ENCODE assay signal across 8 cellular contexts in genomic region chr22:43945632-43946390, GRCh38. TPM values are rescaled to one million over a fixed set of nuclear protein-coding genes. Genes with fewer than 3 reads are reported as not detected.
DNase-seq lines count a peak whose midpoint lies in the region; ATAC-seq and TF ChIP-seq lines count a peak whose summit lies in the region.

No MANE protein-coding gene starts in this region.

- H3K9me3 ChIP-seq in Loucy (ENCODE audit: insufficient read depth, low read depth, low read length) (no peaks in the 10 kb centered on the region), body of pancreas (no peaks in the 10 kb centered on the region)

- 46 to 64% methylated on average over 5 to 12 of the region's 12 CpGs for WGBS in body of pancreas, 2 donors

- DNase-seq in GDM1 (lab: John Stamatoyannopoulos, UW) (peak; percentile 71), UCSD-AML1 (lab: John Stamatoyannopoulos, UW; ENCODE audit: unreplicated experiment) (peak; percentile 81), body of pancreas (peak; percentile 51 to 75 (median 60)), islet precursor cell (peak; percentile 88), middle frontal gyrus (ENCODE audit: extremely low spot score, low spot score) (no peak), foreskin melanocyte (no peak)
- DNase-seq in stimulated activated CD4-positive, alpha-beta T cell treated with anti-CD3 and anti-CD28 coated beads, Interleukin-4, amount 100 ng/mL, for 24 hours, result peak; percentile 70

- H3K27me3 ChIP-seq in Loucy (ENCODE audit: insufficient read depth, low read length, poor library complexity, severe bottlenecking) (no peaks in the 10 kb centered on the region), body of pancreas (no peaks in the 10 kb centered on the region)

- no peaks in the 10 kb centered on the region for H3K79me2 ChIP-seq in Loucy (ENCODE audit: insufficient read depth, low read length)

- H3F3A ChIP-seq in Loucy (ENCODE audit: low read depth), result no peaks in the 10 kb centered on the region

- H3K9ac ChIP-seq in Loucy (ENCODE audit: low read depth, low read length, poor library complexity, severe bottlenecking), result no peak overlapping the region

- no peaks in the 10 kb centered on the region for H3K36me3 ChIP-seq in Loucy (ENCODE audit: insufficient read depth, low read length)
- no peaks in the 10 kb centered on the region for H3K36me3 ChIP-seq in body of pancreas (replicated peaks in 1 of 2; ENCODE audit: insufficient read depth in 1 of 2, low read depth in 2 of 2)

- H3K4me1 ChIP-seq in Loucy (ENCODE audit: insufficient read depth, low read length, poor library complexity, severe bottlenecking) (peaks cover 3% of the 10 kb centered on the region), body of pancreas (no peaks in the 10 kb centered on the region)

- H2AFZ ChIP-seq in Loucy (ENCODE audit: low read length), result peak overlapping the region; percentile 93

- no peak for TF ChIP-seq POLR2A in body of pancreas (IDR thresholded peaks at IDR 0.05)

- no peaks in the 10 kb centered on the region for H3K9me2 ChIP-seq in Loucy (replicated peaks; ENCODE audit: low read depth, low read length)

- H4K20me1 ChIP-seq in Loucy (ENCODE audit: insufficient read depth, low read length, poor library complexity, severe bottlenecking), result no peaks in the 10 kb centered on the region

- H3K4me3 ChIP-seq in Loucy (ENCODE audit: low read length, poor library complexity, severe bottlenecking), result no peak overlapping the region
- no peak overlapping the region for H3K4me3 ChIP-seq in body of pancreas

- no peak overlapping the region for H3K27ac ChIP-seq in body of pancreas

- ATAC-seq in body of pancreas, result peak; percentile 62

- intact Hi-C loops in body of pancreas (cut with DNase I), result no loop called here

- H3K4me2 ChIP-seq in Loucy (ENCODE audit: low read depth, low read length, poor library complexity, severe bottlenecking), result peak overlapping the region; percentile 35

- TF ChIP-seq CTCF in Loucy (conservative IDR thresholded peaks at IDR 0.05; ENCODE audit: low read length), result peak; percentile 84
- TF ChIP-seq CTCF in body of pancreas (IDR thresholded peaks at IDR 0.05), result peak; percentile 41 to 54 (median 46)

RNA-seq across cellular contexts. Expression of gene SAMM50, which starts 9.4 kb away (rescaled TPM):
- total RNA-seq in body of pancreas, result 10 to 100 TPM; 10.2 to 20.2 TPM

RNA-seq across cellular contexts. Expression of gene PNPLA3, which starts 22.2 kb away (rescaled TPM):
- under 1 TPM; 0.66 to 0.78 TPM for total RNA-seq in body of pancreas

RNA-seq across cellular contexts. Expression of gene PNPLA5, which starts 54.0 kb away (rescaled TPM):
- total RNA-seq in body of pancreas, result not detected

Comparison
In these comparisons a context has a peak if more than half of its experiments do, and no peak if none do; other contexts are left out.
1. DNase-seq: peak in GDM1 (single experiment), UCSD-AML1 (single experiment), body of pancreas (4 of 4), islet precursor cell (single experiment) and stimulated activated CD4-positive, alpha-beta T cell treated with anti-CD3 and anti-CD28 coated beads, Interleukin-4, amount 100 ng/mL, for 24 hours (single experiment); none in middle frontal gyrus (single experiment) and foreskin melanocyte (single experiment).